ENCODE assay signal across 24 cellular contexts in genomic region chr10:71715860-71716259, GRCh38. TPM values are rescaled to one million over a fixed set of nuclear protein-coding genes. Genes with fewer than 3 reads are reported as not detected.
A peak's percentile ranks its signal among the peaks of the same experiment; 100 is the strongest.
DNase-seq lines count a peak whose midpoint lies in the region; ATAC-seq, FAIRE-seq and TF ChIP-seq lines count a peak whose summit lies in the region.
"Had no signal": no experiment of that assay in that cellular context is flagged by ENCODE, and none has a peak within 500 bp of the region (broad histone marks: within the 10 kb centered on the region; RNA-seq: fewer than 3 reads in every experiment).

No MANE protein-coding gene starts in this region.

- intact Hi-C loops in right cardiac atrium (cut with DNase I) = loop anchor here in 1 of 4 donors (5.0 kb wide), 1 partner anchor 56 kb away; the partner anchor contains the start of gene VSIR
- intact Hi-C loops in left ventricle myocardium inferior (cut with micrococcal nuclease) = no loop called here
- intact Hi-C loops in vagina (cut with DNase I) = no loop called here

- DNase-seq in right cardiac atrium (peak in 2 of 3 donors; percentile 57 to 59), left ventricle myocardium inferior (no peak), vagina (ENCODE audit: extremely low spot score in 2 of 2) (no peak), RPMI8226 (no peak), GM12891 (ENCODE audit: insufficient read length, low spot score) (no peak)
- DNase-seq in activated CD8-positive, alpha-beta T cell treated with anti-CD3 and anti-CD28 coated beads, Interleukin-2, amount 10 ng/mL, durations not matched to agents 7 days and 5 days = no peak
- DNase-seq: activated CD4-positive, alpha-beta T cell treated with anti-CD3 and anti-CD28 coated beads, Interleukin-2, amount 50 U/mL, for 1 hour; body of pancreas; COR-L47; DND-41; HFFc6; kidney; NCI-H1436 treated with DMSO at 0.1 percent for 48 hours; NCI-H510A; pancreas; Peyer's patch; stimulated activated CD4-positive, alpha-beta T cell treated with anti-CD3 and anti-CD28 coated beads, Interleukin-15, amount 100 ng/mL, for 24 hours had no signal

- peaks cover 48% of the 10 kb centered on the region for H3K4me1 Mint-ChIP-seq in activated CD8-positive, alpha-beta T cell treated with anti-CD3 and anti-CD28 coated beads, Interleukin-2, amount 10 ng/mL, durations not matched to agents 7 days and 5 days (ENCODE audit: low read depth)

- H3K9me3 ChIP-seq in right cardiac atrium (ENCODE audit: control insufficient read depth, low read length) (no peaks in the 10 kb centered on the region), left ventricle myocardium inferior (replicated peaks) (no peaks in the 10 kb centered on the region), mononuclear cell (ENCODE audit: low read depth, low read length) (no peaks in the 10 kb centered on the region), vagina (no peaks in the 10 kb centered on the region)
- H3K9me3 ChIP-seq: body of pancreas, pancreas, Peyer's patch, SJSA1 had no signal

- no peak for FAIRE-seq in GM12891 (lab: Jason Lieb, UNC)
- FAIRE-seq: K562, kidney, pancreas had no signal

- H3K4me3 ChIP-seq in right cardiac atrium (ENCODE audit: low read length) (no peak overlapping the region), left ventricle myocardium inferior (no peak overlapping the region), mononuclear cell (ENCODE audit: low read length) (peak overlapping the region; percentile 41), vagina (no peak overlapping the region)
- H3K4me3 ChIP-seq: body of pancreas, coronary artery, K562, pancreas, Peyer's patch, SJSA1 had no signal

- peaks cover 3% of the 10 kb centered on the region for H3K36me3 Mint-ChIP-seq in activated CD8-positive, alpha-beta T cell treated with anti-CD3 and anti-CD28 coated beads, Interleukin-2, amount 10 ng/mL, durations not matched to agents 7 days and 5 days (ENCODE audit: low read depth)

- H3K27me3 Mint-ChIP-seq in activated CD8-positive, alpha-beta T cell treated with anti-CD3 and anti-CD28 coated beads, Interleukin-2, amount 10 ng/mL, durations not matched to agents 7 days and 5 days (ENCODE audit: low read depth) = no peaks in the 10 kb centered on the region

- CTCF ChIA-PET in activated CD8-positive, alpha-beta T cell treated with anti-CD3 and anti-CD28 coated beads, Interleukin-2, amount 10 ng/mL, durations not matched to agents 7 days and 5 days (lab: Charles Lee) = interaction anchor here (0.7 to 7.3 kb wide), 4 partner anchors 8 to 96 kb away, joined by 3 to 50 read pairs (median 10); partner anchors contain the start of gene VSIR

- no peak for TF ChIP-seq POLR2A in vagina (IDR thresholded peaks at IDR 0.05)
- no peak for TF ChIP-seq POLR2A in GM12891 (IDR thresholded peaks at IDR 0.05; ENCODE audit: low read depth, low read length)

- WGBS in right cardiac atrium = 95% methylated on average over 20 of the region's 20 CpGs

- H3K27ac Mint-ChIP-seq in activated CD8-positive, alpha-beta T cell treated with anti-CD3 and anti-CD28 coated beads, Interleukin-2, amount 10 ng/mL, durations not matched to agents 7 days and 5 days = peak overlapping the region; percentile 63
- H3K27ac Mint-ChIP-seq: HFFc6 had no signal

- POLR2A ChIA-PET in activated CD8-positive, alpha-beta T cell treated with anti-CD3 and anti-CD28 coated beads, Interleukin-2, amount 10 ng/mL, durations not matched to agents 7 days and 5 days (lab: Charles Lee) = interaction anchor here (1.8 kb wide), 1 partner anchor 13 kb away, joined by 5 read pairs; no protein-coding TSS in a partner anchor

- H3K27me3 ChIP-seq in right cardiac atrium (ENCODE audit: control insufficient read depth, insufficient read depth) (no peaks in the 10 kb centered on the region), left ventricle myocardium inferior (ENCODE audit: low read depth) (no peaks in the 10 kb centered on the region), mononuclear cell (ENCODE audit: insufficient read depth, low read length) (no peaks in the 10 kb centered on the region), vagina (no peaks in the 10 kb centered on the region)
- H3K27me3 ChIP-seq: body of pancreas, pancreas, Peyer's patch, SJSA1 had no signal

- TF ChIP-seq CTCF in left ventricle myocardium inferior (IDR thresholded peaks at IDR 0.05; ENCODE audit: borderline replicate concordance) (no peak), vagina (IDR thresholded peaks at IDR 0.05) (no peak)

- H3K36me3 ChIP-seq in left ventricle myocardium inferior (no peaks in the 10 kb centered on the region), vagina (no peaks in the 10 kb centered on the region)
- H3K36me3 ChIP-seq: pancreas, Peyer's patch, SJSA1 had no signal

- H3K27ac ChIP-seq in right cardiac atrium (ENCODE audit: low read length) (no peak overlapping the region), left ventricle myocardium inferior (replicated peaks) (no peak overlapping the region), vagina (peak overlapping the region; percentile 95)
- H3K27ac ChIP-seq: body of pancreas, pancreas, SJSA1 had no signal

- no peaks in the 10 kb centered on the region for H3K9me3 Mint-ChIP-seq in activated CD8-positive, alpha-beta T cell treated with anti-CD3 and anti-CD28 coated beads, Interleukin-2, amount 10 ng/mL, durations not matched to agents 7 days and 5 days (ENCODE audit: insufficient read depth)
- H3K9me3 Mint-ChIP-seq: HFFc6 had no signal

- H3K4me1 ChIP-seq in right cardiac atrium (ENCODE audit: control insufficient read depth, insufficient read depth, low read length) (peaks cover 34% of the 10 kb centered on the region), left ventricle myocardium inferior (peaks cover 79% of the 10 kb centered on the region), mononuclear cell (ENCODE audit: insufficient read depth, low read length) (peaks cover 71% of the 10 kb centered on the region), vagina (peaks cover 66% of the 10 kb centered on the region)

- ATAC-seq in right cardiac atrium (no peak), GM21360 (IDR thresholded peaks at IDR 0.05; ENCODE audit: unreplicated experiment) (no peak)
- no peak for ATAC-seq in activated CD8-positive, alpha-beta T cell treated with anti-CD3 and anti-CD28 coated beads, Interleukin-2, amount 10 ng/mL, durations not matched to agents 7 days and 5 days
- ATAC-seq: body of pancreas, K562, pancreas, sciatic nerve had no signal

- no peak overlapping the region for H3K4me3 Mint-ChIP-seq in activated CD8-positive, alpha-beta T cell treated with anti-CD3 and anti-CD28 coated beads, Interleukin-2, amount 10 ng/mL, durations not matched to agents 7 days and 5 days
- H3K4me3 Mint-ChIP-seq: HFFc6 had no signal

TF ChIP-seq in GM12891, 5 proteins besides CTCF, POLR2A, EP300 and RAD21:
- TF ChIP-seq POU2F2 (IDR thresholded peaks at IDR 0.05; ENCODE audit: low read depth, low read length) (no peak), POLR2AphosphoS5 (IDR thresholded peaks at IDR 0.05; ENCODE audit: low read depth, low read length) (no peak), TAF1 (IDR thresholded peaks at IDR 0.05; ENCODE audit: low read depth, low read length) (no peak)

RNA-seq across cellular contexts. Expression of gene C10orf105, which starts 3.7 kb away (rescaled TPM):
- total RNA-seq in right cardiac atrium = under 1 TPM in 3 of 4 donors, not detected in 1; 0.14 to 0.36 (median 0.24) TPM
- polyA plus RNA-seq in right cardiac atrium = 0.09 TPM
- 0.05 TPM for total RNA-seq in left ventricle myocardium inferior
- 1 to 10 TPM in 1 of 2 experiments, under 1 TPM in 1; 0.73 to 1.1 TPM for total RNA-seq in activated CD8-positive, alpha-beta T cell treated with anti-CD3 and anti-CD28 coated beads, Interleukin-2, amount 10 ng/mL, durations not matched to agents 7 days and 5 days
- 0.31 TPM for total RNA-seq in mononuclear cell
- 0.49 TPM for total RNA-seq in vagina
- 0.04 TPM for polyA plus RNA-seq in GM12891 (2012; ENCODE audit: low read depth, missing spikeins)
- total RNA-seq: body of pancreas, HFFc6, lung microvascular endothelial cell, SJSA1 had no signal

RNA-seq across cellular contexts. Expression of gene VSIR, which starts 57.5 kb away (rescaled TPM):
- total RNA-seq in right cardiac atrium (10 to 100 TPM; 29.3 to 55.1 (median 34.4) TPM), left ventricle myocardium inferior (104 TPM), mononuclear cell (240 TPM), vagina (96.5 TPM)
- 36.8 TPM for polyA plus RNA-seq in right cardiac atrium
- 100 to 1,000 TPM; 127 to 133 TPM for total RNA-seq in activated CD8-positive, alpha-beta T cell treated with anti-CD3 and anti-CD28 coated beads, Interleukin-2, amount 10 ng/mL, durations not matched to agents 7 days and 5 days
- 3.8 TPM for polyA plus RNA-seq in GM12891 (2012; ENCODE audit: low read depth, missing spikeins)

Comparison
In these comparisons a context has a peak if more than half of its experiments do, and no peak if none do; other contexts are left out.
1. DNase-seq: peak in right cardiac atrium (2 of 3); none in left ventricle myocardium inferior (single experiment), activated CD8-positive, alpha-beta T cell treated with anti-CD3 and anti-CD28 coated beads, Interleukin-2, amount 10 ng/mL, durations not matched to agents 7 days and 5 days (single experiment), vagina (0 of 2), RPMI8226 (single experiment) and GM12891 (single experiment).